ENCODE assay signal across 10 cellular contexts in the genomic region with DNA sequence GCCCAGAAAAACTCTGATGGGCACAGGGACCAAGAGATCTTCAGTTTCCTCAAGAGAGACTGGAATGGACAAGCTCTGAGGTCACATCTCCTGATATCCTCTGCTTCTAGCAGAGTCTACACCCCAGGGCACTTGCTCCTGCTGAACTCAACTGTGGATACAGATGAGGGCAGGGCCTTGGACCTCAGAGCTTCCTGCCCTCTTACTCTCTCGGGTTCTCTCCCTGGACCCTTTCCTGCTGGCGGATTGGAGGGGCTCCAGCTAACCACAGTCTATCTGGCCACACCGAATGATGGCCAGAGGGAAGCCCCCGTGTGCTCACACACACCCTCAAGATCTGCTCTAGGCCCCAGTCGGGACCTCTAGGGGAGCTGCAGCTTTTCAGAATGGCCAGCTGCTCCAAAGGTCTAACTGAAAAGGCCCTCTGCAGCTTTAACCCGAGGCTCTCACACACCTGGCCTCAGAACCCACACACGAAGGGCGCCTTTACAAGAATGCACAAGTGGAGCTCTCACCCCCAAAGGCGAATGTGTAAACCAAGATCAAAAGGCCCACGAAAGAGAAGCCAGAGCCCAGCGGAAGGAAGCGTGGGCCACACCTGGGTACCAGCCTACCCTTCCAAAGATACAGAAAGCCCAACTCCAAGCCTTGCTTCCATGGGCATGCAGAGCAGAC.
A peak's percentile ranks its signal among the peaks of the same experiment; 100 is the strongest.
DNase-seq lines count a peak whose midpoint lies in the region; ATAC-seq and TF ChIP-seq lines count a peak whose summit lies in the region.
"Had no signal": no experiment of that assay in that cellular context is flagged by ENCODE, and none has a peak within 500 bp of the region (broad histone marks: within the 10 kb centered on the region; RNA-seq: fewer than 3 reads in every experiment).

No MANE protein-coding gene starts in this region.

- H3K9me3 Mint-ChIP-seq in T-helper 1 cell treated with Interleukin-12 subunit alpha and Interleukin-12 subunit beta and Interleukin-4 antibody, amounts not matched to agents 30 μg/mL and 1 μg/mL, for 36 hours = no peaks in the 10 kb centered on the region
- H3K9me3 Mint-ChIP-seq in activated naive CD8-positive, alpha-beta T cell treated with anti-CD3 and anti-CD28 coated beads, Interleukin-2, amount 50 U/mL, for 24 hours = no peaks in the 10 kb centered on the region
- H3K9me3 Mint-ChIP-seq in natural killer cell = no peaks in the 10 kb centered on the region

- H3K36me3 ChIP-seq in BLaER1 treated with 17β-estradiol and CSF1 and Interleukin-3, amounts not matched to agents 10 nM and 100 nM = peaks cover 30 to 87% (median 69%) of the 10 kb centered on the region in 11 experiments
- H3K36me3 ChIP-seq in gastroesophageal sphincter = peaks cover 0 to 32% of the 10 kb centered on the region in 2 donors
- peaks cover 33% of the 10 kb centered on the region for H3K36me3 ChIP-seq in BE2C

- no peaks in the 10 kb centered on the region for H3K27me3 Mint-ChIP-seq in T-helper 1 cell treated with Interleukin-12 subunit alpha and Interleukin-12 subunit beta and Interleukin-4 antibody, amounts not matched to agents 30 μg/mL and 1 μg/mL, for 36 hours (ENCODE audit: low read depth)
- no peaks in the 10 kb centered on the region for H3K27me3 Mint-ChIP-seq in activated naive CD8-positive, alpha-beta T cell treated with anti-CD3 and anti-CD28 coated beads, Interleukin-2, amount 50 U/mL, for 24 hours
- H3K27me3 Mint-ChIP-seq in natural killer cell (ENCODE audit: low read depth in 2 of 2) = no peaks in the 10 kb centered on the region

- peaks cover 7 to 70% (median 58%) of the 10 kb centered on the region in 11 experiments; a peak in 17 of 22 replicates for H4K20me1 ChIP-seq in BLaER1 treated with 17β-estradiol and CSF1 and Interleukin-3, amounts not matched to agents 10 nM and 100 nM

- intact Hi-C loops in natural killer cell (cut with micrococcal nuclease) = loop anchor here (2.0 kb wide), 2 partner anchors 20 to 62 kb away; no protein-coding TSS in a partner anchor

- peak overlapping the region; percentile 23 for H3K4me3 Mint-ChIP-seq in T-helper 1 cell treated with Interleukin-12 subunit alpha and Interleukin-12 subunit beta and Interleukin-4 antibody, amounts not matched to agents 30 μg/mL and 1 μg/mL, for 36 hours
- no peak overlapping the region for H3K4me3 Mint-ChIP-seq in activated naive CD8-positive, alpha-beta T cell treated with anti-CD3 and anti-CD28 coated beads, Interleukin-2, amount 50 U/mL, for 24 hours
- peak overlapping the region; percentile 87 for H3K4me3 Mint-ChIP-seq in natural killer cell

- H3K9ac ChIP-seq in BLaER1 treated with 17β-estradiol and CSF1 and Interleukin-3, amounts not matched to agents 10 nM and 100 nM = peak overlapping the region in 2 of 11 experiments; percentile 4 to 8; a peak in 3 of 22 replicates

- no peak for TF ChIP-seq EP300 in gastroesophageal sphincter (IDR thresholded peaks at IDR 0.05)

- peak overlapping the region; percentile 71 for H3K27ac Mint-ChIP-seq in T-helper 1 cell treated with Interleukin-12 subunit alpha and Interleukin-12 subunit beta and Interleukin-4 antibody, amounts not matched to agents 30 μg/mL and 1 μg/mL, for 36 hours
- H3K27ac Mint-ChIP-seq in activated naive CD8-positive, alpha-beta T cell treated with anti-CD3 and anti-CD28 coated beads, Interleukin-2, amount 50 U/mL, for 24 hours = peak overlapping the region; percentile 33
- peak overlapping the region; percentile 93 to 96 for H3K27ac Mint-ChIP-seq in natural killer cell

- peaks cover 65 to 100% (median 76%) of the 10 kb centered on the region in 10 experiments for H3K4me1 ChIP-seq in BLaER1 treated with 17β-estradiol and CSF1 and Interleukin-3, amounts not matched to agents 10 nM and 100 nM
- H3K4me1 ChIP-seq in gastroesophageal sphincter = peaks cover 0 to 80% (median 44%) of the 10 kb centered on the region in 3 donors
- peaks cover 12% of the 10 kb centered on the region for H3K4me1 ChIP-seq in BE2C

- peaks cover 36% of the 10 kb centered on the region for H3K4me1 Mint-ChIP-seq in T-helper 1 cell treated with Interleukin-12 subunit alpha and Interleukin-12 subunit beta and Interleukin-4 antibody, amounts not matched to agents 30 μg/mL and 1 μg/mL, for 36 hours (ENCODE audit: low read depth)
- H3K4me1 Mint-ChIP-seq in activated naive CD8-positive, alpha-beta T cell treated with anti-CD3 and anti-CD28 coated beads, Interleukin-2, amount 50 U/mL, for 24 hours = peaks cover 77% of the 10 kb centered on the region
- peaks cover 76 to 90% of the 10 kb centered on the region in 2 donors for H3K4me1 Mint-ChIP-seq in natural killer cell

- WGBS in gastroesophageal sphincter (ENCODE audit: low coverage in 1 of 2), 2 donors = 74 to 82% methylated on average over 4 to 5 of the region's 12 CpGs

- H3K4me2 ChIP-seq in BLaER1 treated with 17β-estradiol and CSF1 and Interleukin-3, amounts not matched to agents 10 nM and 100 nM = peak overlapping the region; percentile 41 to 87 (median 79)

- no peak for DNase-seq in activated naive CD8-positive, alpha-beta T cell treated with anti-CD3 and anti-CD28 coated beads, Interleukin-2, amount 50 U/mL, for 24 hours
- DNase-seq in natural killer cell (peak; percentile 48), BE2C (no peak)
- DNase-seq: head of caudate nucleus, NCI-H526 treated with DMSO at 0.1 percent for 48 hours had no signal

- H3K27me3 ChIP-seq in BLaER1 treated with 17β-estradiol and CSF1 and Interleukin-3, amounts not matched to agents 10 nM and 100 nM = no peaks in the 10 kb centered on the region
- H3K27me3 ChIP-seq in gastroesophageal sphincter = no peaks in the 10 kb centered on the region
- no peaks in the 10 kb centered on the region for H3K27me3 ChIP-seq in BE2C

- peak overlapping the region in 10 of 11 experiments; percentile 12 to 79 (median 48); a peak in 18 of 22 replicates for H3K27ac ChIP-seq in BLaER1 treated with 17β-estradiol and CSF1 and Interleukin-3, amounts not matched to agents 10 nM and 100 nM
- H3K27ac ChIP-seq in gastroesophageal sphincter = peak overlapping the region in 2 of 4 donors; percentile 2 to 55

- TF ChIP-seq CTCF in natural killer cell (IDR thresholded peaks at IDR 0.05) (no peak), gastroesophageal sphincter (IDR thresholded peaks at IDR 0.05) (no peak), BE2C (IDR thresholded peaks at IDR 0.05; ENCODE audit: low read depth, low read length) (no peak)

- peaks cover 42% of the 10 kb centered on the region for H3K36me3 Mint-ChIP-seq in T-helper 1 cell treated with Interleukin-12 subunit alpha and Interleukin-12 subunit beta and Interleukin-4 antibody, amounts not matched to agents 30 μg/mL and 1 μg/mL, for 36 hours (ENCODE audit: low read depth)
- H3K36me3 Mint-ChIP-seq in activated naive CD8-positive, alpha-beta T cell treated with anti-CD3 and anti-CD28 coated beads, Interleukin-2, amount 50 U/mL, for 24 hours (ENCODE audit: low read depth) = peaks cover 16% of the 10 kb centered on the region
- H3K36me3 Mint-ChIP-seq in natural killer cell = peaks cover 7% of the 10 kb centered on the region

- no peaks in the 10 kb centered on the region for H3K9me3 ChIP-seq in BLaER1 treated with 17β-estradiol and CSF1 and Interleukin-3, amounts not matched to agents 10 nM and 100 nM (replicated peaks in 1 of 11)
- no peaks in the 10 kb centered on the region for H3K9me3 ChIP-seq in gastroesophageal sphincter
- H3K9me3 ChIP-seq in BE2C = no peaks in the 10 kb centered on the region

- no peak for TF ChIP-seq POLR2A in gastroesophageal sphincter (IDR thresholded peaks at IDR 0.05)

- no peak overlapping the region for H3K4me3 ChIP-seq in BLaER1 treated with 17β-estradiol and CSF1 and Interleukin-3, amounts not matched to agents 10 nM and 100 nM
- no peak overlapping the region for H3K4me3 ChIP-seq in gastroesophageal sphincter
- no peak overlapping the region for H3K4me3 ChIP-seq in BE2C (ENCODE audit: low read depth, low read length)

- ATAC-seq in activated naive CD8-positive, alpha-beta T cell treated with anti-CD3 and anti-CD28 coated beads, Interleukin-2, amount 50 U/mL, for 24 hours = peak; percentile 37
- ATAC-seq in natural killer cell = peak; percentile 69 to 88 (median 71)
- ATAC-seq in gastroesophageal sphincter = no peak
- ATAC-seq in HG03025 (IDR thresholded peaks at IDR 0.05; ENCODE audit: low FRiP score, unreplicated experiment) = no peak
- ATAC-seq in GM21786 (IDR thresholded peaks at IDR 0.05; ENCODE audit: unreplicated experiment) = no peak

Comparison
In these comparisons a context has a peak if more than half of its experiments do, and no peak if none do; other contexts are left out.
1. H3K27ac Mint-ChIP-seq: peak in every context shown above with its lines; median percentile 94 in natural killer cell; 71 in T-helper 1 cell treated with Interleukin-12 subunit alpha and Interleukin-12 subunit beta and Interleukin-4 antibody, amounts not matched to agents 30 μg/mL and 1 μg/mL, for 36 hours; 33 in activated naive CD8-positive, alpha-beta T cell treated with anti-CD3 and anti-CD28 coated beads, Interleukin-2, amount 50 U/mL, for 24 hours.
2. ATAC-seq: peak in activated naive CD8-positive, alpha-beta T cell treated with anti-CD3 and anti-CD28 coated beads, Interleukin-2, amount 50 U/mL, for 24 hours (single experiment) and natural killer cell (3 of 3); none in gastroesophageal sphincter (single experiment), HG03025 (single experiment) and GM21786 (single experiment).